Comparison of ENCODE assay signal across 34 cellular contexts in the genomic region with DNA sequence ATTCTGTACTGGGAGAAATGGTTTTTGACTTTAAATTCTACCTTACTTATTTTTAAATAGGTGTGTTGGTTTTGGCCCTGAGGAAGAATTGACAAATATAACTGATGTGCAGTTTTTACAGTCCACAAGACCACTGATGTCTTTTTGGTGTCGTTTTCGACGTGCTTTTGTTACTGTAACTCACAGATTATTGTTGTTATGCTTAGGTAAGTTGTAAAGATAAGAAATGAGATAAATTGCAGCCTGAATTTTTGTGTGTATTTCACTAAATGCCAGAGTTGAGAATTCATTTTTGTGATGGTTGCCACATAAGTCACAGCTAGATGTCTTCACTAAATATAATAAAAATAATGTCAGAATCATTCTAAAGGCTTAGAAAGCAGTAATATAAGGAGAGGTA. TPM values are rescaled to one million over a fixed set of nuclear protein-coding genes. Genes with fewer than 3 reads are reported as not detected.
"Had no signal": no experiment of that assay in that cellular context is flagged by ENCODE, and none has a peak within 500 bp of the region (broad histone marks: within the 10 kb centered on the region; RNA-seq: fewer than 3 reads in every experiment).

No MANE protein-coding gene starts in this region.

- H3K4me1 Mint-ChIP-seq: activated B cell treated with CpG ODN at 0.5 μM for 24 hours; activated naive CD4-positive, alpha-beta T cell treated with anti-CD3 and anti-CD28 coated beads, Interleukin-2, amount 50 U/mL, for 24 hours; activated naive CD8-positive, alpha-beta T cell treated with anti-CD3 and anti-CD28 coated beads for 36 hours; activated naive CD8-positive, alpha-beta T cell treated with anti-CD3 and anti-CD28 coated beads, Interleukin-2, amount 50 U/mL, for 24 hours; T-helper 17 cell had no signal

- H3K4me3 ChIP-seq: body of pancreas, esophagus muscularis mucosa, gastroesophageal sphincter had no signal

- H3K27ac Mint-ChIP-seq: activated B cell treated with CpG ODN at 0.5 μM for 24 hours; activated CD8-positive, alpha-beta T cell treated with anti-CD3 and anti-CD28 coated beads for 36 hours; activated naive CD4-positive, alpha-beta T cell treated with anti-CD3 and anti-CD28 coated beads for 36 hours; activated naive CD4-positive, alpha-beta T cell treated with anti-CD3 and anti-CD28 coated beads, Interleukin-2, amount 50 U/mL, for 24 hours; activated naive CD8-positive, alpha-beta T cell treated with anti-CD3 and anti-CD28 coated beads for 36 hours; activated naive CD8-positive, alpha-beta T cell treated with anti-CD3 and anti-CD28 coated beads, Interleukin-2, amount 50 U/mL, for 24 hours; activated T-helper 1 cell treated with anti-CD3 and anti-CD28 coated beads, Interleukin-12 subunit alpha, Interleukin-12 subunit beta, Interleukin-2, Interleukin-4 antibody, amounts not matched to agents 30 ng/mL and 10 ng/mL and 1 ng/mL, durations not matched to agents 14 hours and 24 hours and 36 hours; activated T-helper 2 cell treated with anti-CD3 and anti-CD28 coated beads, Interferon-gamma antibody, Interleukin-2, Interleukin-4, amounts not matched to agents 10 μg/mL and 5 μg/mL and 100 μg/mL, durations not matched to agents 14 hours and 24 hours and 36 hours; effector memory CD8-positive, alpha-beta T cell; T-helper 17 cell; T-helper 2 cell treated with Interferon-gamma antibody and Interleukin-4, amounts not matched to agents 5 μg/mL and 100 μg/mL, for 36 hours had no signal

- FAIRE-seq: colon had no signal

- H3K4me3 Mint-ChIP-seq: activated B cell treated with CpG ODN at 0.5 μM for 24 hours; activated CD8-positive, alpha-beta T cell treated with anti-CD3 and anti-CD28 coated beads for 36 hours; activated naive CD4-positive, alpha-beta T cell treated with anti-CD3 and anti-CD28 coated beads for 36 hours; activated naive CD4-positive, alpha-beta T cell treated with anti-CD3 and anti-CD28 coated beads, Interleukin-2, amount 50 U/mL, for 24 hours; activated naive CD8-positive, alpha-beta T cell treated with anti-CD3 and anti-CD28 coated beads for 36 hours; activated naive CD8-positive, alpha-beta T cell treated with anti-CD3 and anti-CD28 coated beads, Interleukin-2, amount 50 U/mL, for 24 hours; activated T-helper 1 cell treated with anti-CD3 and anti-CD28 coated beads, Interleukin-12 subunit alpha, Interleukin-12 subunit beta, Interleukin-2, Interleukin-4 antibody, amounts not matched to agents 30 ng/mL and 10 ng/mL and 1 ng/mL, durations not matched to agents 14 hours and 24 hours and 36 hours; effector memory CD8-positive, alpha-beta T cell; T-helper 17 cell; T-helper 2 cell treated with Interferon-gamma antibody and Interleukin-4, amounts not matched to agents 5 μg/mL and 100 μg/mL, for 36 hours had no signal

- H3K27ac ChIP-seq: body of pancreas, esophagus muscularis mucosa, gastroesophageal sphincter, WERI-Rb-1 had no signal

- H3K27me3 Mint-ChIP-seq: activated B cell treated with CpG ODN at 0.5 μM for 24 hours; activated CD8-positive, alpha-beta T cell treated with anti-CD3 and anti-CD28 coated beads for 36 hours; activated naive CD4-positive, alpha-beta T cell treated with anti-CD3 and anti-CD28 coated beads, Interleukin-2, amount 50 U/mL, for 24 hours; activated naive CD8-positive, alpha-beta T cell treated with anti-CD3 and anti-CD28 coated beads for 36 hours; activated naive CD8-positive, alpha-beta T cell treated with anti-CD3 and anti-CD28 coated beads, Interleukin-2, amount 50 U/mL, for 24 hours; effector memory CD8-positive, alpha-beta T cell; T-helper 17 cell had no signal

- DNase-seq: activated B cell treated with CpG ODN at 0.5 μM for 24 hours; activated CD4-positive, alpha-beta T cell treated with anti-CD3 and anti-CD28 coated beads for 48 hours; activated CD4-positive, alpha-beta T cell treated with anti-CD3 and anti-CD28 coated beads, Interleukin-2, amount 50 U/mL, for 1 hour; activated CD4-positive, alpha-beta T cell treated with anti-CD3 and anti-CD28 coated beads, Interleukin-2, amount 50 U/mL, for 48 hours; activated CD8-positive, alpha-beta memory T cell treated with anti-CD3 and anti-CD28 coated beads for 24 hours; activated CD8-positive, alpha-beta T cell treated with anti-CD3 and anti-CD28 coated beads for 36 hours; activated effector memory CD4-positive, alpha-beta T cell treated with anti-CD3 and anti-CD28 coated beads, Interleukin-2, amount 50 U/mL, for 16 hours; activated naive CD4-positive, alpha-beta T cell treated with anti-CD3 and anti-CD28 coated beads for 36 hours; activated naive CD8-positive, alpha-beta T cell treated with anti-CD3 and anti-CD28 coated beads for 36 hours; activated naive CD8-positive, alpha-beta T cell treated with anti-CD3 and anti-CD28 coated beads, Interleukin-2, amount 50 U/mL, for 24 hours; activated T-cell treated with anti-CD3 and anti-CD28 coated beads, Interleukin-2, amount 50 U/mL, for 1 hour; activated T-cell treated with anti-CD3 and anti-CD28 coated beads, Interleukin-2, amount 50 U/mL, for 48 hours; amniotic stem cell; anterior cingulate cortex; body of pancreas; caudate nucleus; cortex of kidney; dermis blood vessel endothelial cell; effector CD4-positive, alpha-beta T cell; effector memory CD8-positive, alpha-beta T cell; erythroblast; foreskin melanocyte; T-helper 1 cell; T-helper 17 cell; T1000 had no signal

- H3K4me1 ChIP-seq: body of pancreas, esophagus muscularis mucosa, gastroesophageal sphincter had no signal

- H3K9me3 Mint-ChIP-seq: activated B cell treated with CpG ODN at 0.5 μM for 24 hours; activated CD8-positive, alpha-beta T cell treated with anti-CD3 and anti-CD28 coated beads for 36 hours; activated naive CD4-positive, alpha-beta T cell treated with anti-CD3 and anti-CD28 coated beads for 36 hours; activated naive CD4-positive, alpha-beta T cell treated with anti-CD3 and anti-CD28 coated beads, Interleukin-2, amount 50 U/mL, for 24 hours; activated naive CD8-positive, alpha-beta T cell treated with anti-CD3 and anti-CD28 coated beads for 36 hours; activated naive CD8-positive, alpha-beta T cell treated with anti-CD3 and anti-CD28 coated beads, Interleukin-2, amount 50 U/mL, for 24 hours; activated T-helper 1 cell treated with anti-CD3 and anti-CD28 coated beads, Interleukin-12 subunit alpha, Interleukin-12 subunit beta, Interleukin-2, Interleukin-4 antibody, amounts not matched to agents 30 ng/mL and 10 ng/mL and 1 ng/mL, durations not matched to agents 14 hours and 24 hours and 36 hours; activated T-helper 2 cell treated with anti-CD3 and anti-CD28 coated beads, Interferon-gamma antibody, Interleukin-2, Interleukin-4, amounts not matched to agents 10 μg/mL and 5 μg/mL and 100 μg/mL, durations not matched to agents 14 hours and 24 hours and 36 hours; effector memory CD8-positive, alpha-beta T cell; T-helper 2 cell treated with Interferon-gamma antibody and Interleukin-4, amounts not matched to agents 5 μg/mL and 100 μg/mL, for 36 hours had no signal

- ATAC-seq: activated CD4-positive, CD25-positive, alpha-beta regulatory T cell treated with anti-CD3 and anti-CD28 coated beads, Interleukin-2, amount 50 U/mL, for 24 hours; activated CD8-positive, alpha-beta T cell treated with anti-CD3 and anti-CD28 coated beads for 36 hours; activated naive CD8-positive, alpha-beta T cell treated with anti-CD3 and anti-CD28 coated beads, Interleukin-2, amount 50 U/mL, for 24 hours; body of pancreas; effector memory CD8-positive, alpha-beta T cell; gastroesophageal sphincter; T-helper 17 cell had no signal

- H3K9me3 ChIP-seq: body of pancreas, esophagus muscularis mucosa, gastroesophageal sphincter had no signal

- H3K27me3 ChIP-seq: body of pancreas, esophagus muscularis mucosa, gastroesophageal sphincter had no signal

RNA-seq across cellular contexts. Expression of a gene that starts 39.9 kb away (rescaled TPM):
- total RNA-seq: activated B cell treated with CpG ODN at 0.5 μM for 24 hours; activated CD8-positive, alpha-beta T cell treated with anti-CD3 and anti-CD28 coated beads for 36 hours; activated naive CD4-positive, alpha-beta T cell treated with anti-CD3 and anti-CD28 coated beads for 36 hours; activated naive CD8-positive, alpha-beta T cell treated with anti-CD3 and anti-CD28 coated beads for 36 hours; activated T-helper 1 cell treated with anti-CD3 and anti-CD28 coated beads, Interleukin-12 subunit alpha, Interleukin-12 subunit beta, Interleukin-2, Interleukin-4 antibody, amounts not matched to agents 30 ng/mL and 10 ng/mL and 1 ng/mL, durations not matched to agents 14 hours and 24 hours and 36 hours had no signal
